14 cellular contexts compared by ENCODE assay signal in genomic region chr14:101733211-101733610, GRCh38. TPM values are rescaled to one million over a fixed set of nuclear protein-coding genes. Genes with fewer than 3 reads are reported as not detected.
A peak's percentile ranks its signal among the peaks of the same experiment; 100 is the strongest.
DNase-seq lines count a peak whose midpoint lies in the region; ATAC-seq, FAIRE-seq and TF ChIP-seq lines count a peak whose summit lies in the region.
"Had no signal": no experiment of that assay in that cellular context is flagged by ENCODE, and none has a peak within 500 bp of the region (broad histone marks: within the 10 kb centered on the region; RNA-seq: fewer than 3 reads in every experiment).

No MANE protein-coding gene starts in this region.

- ATAC-seq in activated naive CD4-positive, alpha-beta T cell treated with anti-CD3 and anti-CD28 coated beads, Interleukin-2, amount 50 U/mL, for 72 hours = no peak
- no peak for ATAC-seq in GM18868 (IDR thresholded peaks at IDR 0.05; ENCODE audit: unreplicated experiment)
- ATAC-seq: left lung; stimulated activated naive CD8-positive, alpha-beta T cell treated with anti-CD3 and anti-CD28 coated beads, Interleukin-15, Interleukin-2, amounts not matched to agents 100 U/mL and 50 U/mL, for 24 hours had no signal

- H3K9me3 ChIP-seq in WERI-Rb-1 (ENCODE audit: severe bottlenecking) = peaks cover 2% of the 10 kb centered on the region
- H3K9me3 ChIP-seq: left lung had no signal

- FAIRE-seq in RCC 7860 (lab: Jason Lieb, UNC) = no peak
- FAIRE-seq: G401.6 had no signal

- DNase-seq in activated naive CD4-positive, alpha-beta T cell treated with anti-CD3 and anti-CD28 coated beads for 36 hours = peak; percentile 30
- DNase-seq in activated naive CD4-positive, alpha-beta T cell treated with anti-CD3 and anti-CD28 coated beads, Interleukin-2, amount 50 U/mL, for 72 hours (ENCODE audit: low spot score in 2 of 2) = no peak
- DNase-seq in RCC 7860 (ENCODE audit: low spot score) (peak; percentile 21), dermis blood vessel endothelial cell (peak; percentile 21), renal cortical epithelial cell (ENCODE audit: low read depth) (peak; percentile 30), WERI-Rb-1 (no peak), mesenteric fat pad (ENCODE audit: low spot score) (no peak)
- DNase-seq: left lung; NCI-H446 treated with DMSO at 0.1 percent for 48 hours; stimulated activated naive CD8-positive, alpha-beta T cell treated with anti-CD3 and anti-CD28 coated beads, Interleukin-15, Interleukin-2, amounts not matched to agents 100 U/mL and 50 U/mL, for 24 hours had no signal

- H3K4me1 Mint-ChIP-seq in activated naive CD4-positive, alpha-beta T cell treated with anti-CD3 and anti-CD28 coated beads for 36 hours (ENCODE audit: low read depth) = peaks cover 52% of the 10 kb centered on the region

- H3K27me3 ChIP-seq in WERI-Rb-1 (ENCODE audit: insufficient read depth, low read depth, severe bottlenecking) = no peaks in the 10 kb centered on the region
- H3K27me3 ChIP-seq: left lung had no signal

- peaks cover 2% of the 10 kb centered on the region for H3K9me3 Mint-ChIP-seq in activated naive CD4-positive, alpha-beta T cell treated with anti-CD3 and anti-CD28 coated beads for 36 hours
- H3K9me3 Mint-ChIP-seq in activated naive CD4-positive, alpha-beta T cell treated with anti-CD3 and anti-CD28 coated beads, Interleukin-2, amount 50 U/mL, for 72 hours = peaks cover 4 to 11% of the 10 kb centered on the region in 2 donors

- H3K27me3 Mint-ChIP-seq in activated naive CD4-positive, alpha-beta T cell treated with anti-CD3 and anti-CD28 coated beads for 36 hours (ENCODE audit: low read depth) = no peaks in the 10 kb centered on the region

- H3K36me3 ChIP-seq in WERI-Rb-1 = no peaks in the 10 kb centered on the region
- H3K36me3 ChIP-seq: left lung had no signal

- intact Hi-C loops in activated naive CD4-positive, alpha-beta T cell treated with anti-CD3 and anti-CD28 coated beads for 36 hours (cut with micrococcal nuclease) = loop anchor here (5.0 kb wide), 1 partner anchor 449 kb away; no protein-coding TSS in a partner anchor

- H3K4me3 Mint-ChIP-seq in activated naive CD4-positive, alpha-beta T cell treated with anti-CD3 and anti-CD28 coated beads for 36 hours = no peak overlapping the region

- CTCF ChIA-PET in activated naive CD4-positive, alpha-beta T cell treated with anti-CD3 and anti-CD28 coated beads for 36 hours (lab: Charles Lee) = no interaction called here

- H3K27ac ChIP-seq in WERI-Rb-1 = no peak overlapping the region
- H3K27ac ChIP-seq: KMS-11, SK-N-MC had no signal

- H3K27ac Mint-ChIP-seq in activated naive CD4-positive, alpha-beta T cell treated with anti-CD3 and anti-CD28 coated beads for 36 hours = peak overlapping the region; percentile 57
- peak overlapping the region in 1 of 2 donors; percentile 55 for H3K27ac Mint-ChIP-seq in activated naive CD4-positive, alpha-beta T cell treated with anti-CD3 and anti-CD28 coated beads, Interleukin-2, amount 50 U/mL, for 72 hours

- H3K4me3 ChIP-seq in WERI-Rb-1 (ENCODE audit: low read depth, low read length) = no peak overlapping the region
- H3K4me3 ChIP-seq: left lung, SK-N-MC had no signal

- H3K36me3 Mint-ChIP-seq in activated naive CD4-positive, alpha-beta T cell treated with anti-CD3 and anti-CD28 coated beads for 36 hours (ENCODE audit: low read depth) = no peaks in the 10 kb centered on the region
- peaks cover 0 to 31% of the 10 kb centered on the region in 2 donors for H3K36me3 Mint-ChIP-seq in activated naive CD4-positive, alpha-beta T cell treated with anti-CD3 and anti-CD28 coated beads, Interleukin-2, amount 50 U/mL, for 72 hours

- TF ChIP-seq CTCF in WERI-Rb-1 (IDR thresholded peaks at IDR 0.05; ENCODE audit: low read depth, low read length) = no peak

RNA-seq across cellular contexts. Expression of gene PPP2R5C, which starts 28.3 kb away (rescaled TPM):
- total RNA-seq in activated naive CD4-positive, alpha-beta T cell treated with anti-CD3 and anti-CD28 coated beads for 36 hours = 100 to 1,000 TPM; 280 to 294 TPM
- 100 to 1,000 TPM; 282 to 355 TPM for total RNA-seq in activated naive CD4-positive, alpha-beta T cell treated with anti-CD3 and anti-CD28 coated beads, Interleukin-2, amount 50 U/mL, for 72 hours
- total RNA-seq in dermis blood vessel endothelial cell (80.8 and 88.9 TPM in 2 replicates), renal cortical epithelial cell (88.0 and 96.9 TPM in 2 replicates), mesenteric fat pad (124 TPM)

Comparison
In these comparisons a context has a peak if more than half of its experiments do, and no peak if none do; other contexts are left out.
1. DNase-seq: peak in activated naive CD4-positive, alpha-beta T cell treated with anti-CD3 and anti-CD28 coated beads for 36 hours (single experiment), RCC 7860 (single experiment), dermis blood vessel endothelial cell (single experiment) and renal cortical epithelial cell (single experiment); none in activated naive CD4-positive, alpha-beta T cell treated with anti-CD3 and anti-CD28 coated beads, Interleukin-2, amount 50 U/mL, for 72 hours (0 of 2), WERI-Rb-1 (single experiment) and mesenteric fat pad (single experiment).